13 cellular contexts compared by ENCODE assay signal in the genomic region with DNA sequence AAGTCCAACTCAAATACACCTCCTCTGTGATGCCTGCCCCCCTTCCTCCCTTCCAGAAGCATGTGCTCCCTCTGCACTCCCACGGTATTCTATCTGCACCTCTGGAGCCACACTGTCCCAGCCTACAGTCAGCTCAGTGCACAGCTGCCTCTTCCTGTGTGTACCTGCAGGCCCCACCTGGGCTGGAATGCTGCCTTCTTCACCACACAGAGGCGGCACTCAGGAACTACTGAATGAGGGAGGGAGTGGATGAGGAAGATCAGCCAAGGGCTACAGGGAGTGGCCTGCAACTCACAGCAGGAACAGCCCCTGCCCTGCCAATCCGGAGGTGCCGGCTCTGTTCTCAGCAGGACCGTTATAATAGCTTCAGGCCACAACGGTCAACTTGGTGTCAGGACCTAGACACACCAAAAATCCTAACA. TPM values are rescaled to one million over a fixed set of nuclear protein-coding genes. Genes with fewer than 3 reads are reported as not detected.
A peak's percentile ranks its signal among the peaks of the same experiment; 100 is the strongest.
DNase-seq lines count a peak whose midpoint lies in the region; ATAC-seq and TF ChIP-seq lines count a peak whose summit lies in the region.
"Had no signal": no experiment of that assay in that cellular context is flagged by ENCODE, and none has a peak within 500 bp of the region (broad histone marks: within the 10 kb centered on the region; RNA-seq: fewer than 3 reads in every experiment).

No MANE protein-coding gene starts in this region.

- peaks cover 20% of the 10 kb centered on the region for H3K4me1 ChIP-seq in adipocyte (ENCODE audit: control insufficient read depth, insufficient read depth, low read length)
- H3K4me1 ChIP-seq in prostate gland (replicated peaks): peaks cover 3% of the 10 kb centered on the region

- H3K9ac ChIP-seq in adipocyte (ENCODE audit: low read length): peak overlapping the region; percentile 17

- H3K27me3 ChIP-seq in adipocyte (replicated peaks; ENCODE audit: control insufficient read depth, insufficient read depth, low read length) (no peaks in the 10 kb centered on the region), prostate gland (replicated peaks; ENCODE audit: insufficient read depth) (no peaks in the 10 kb centered on the region)
- H3K27me3 ChIP-seq in CD4-positive, alpha-beta T cell (ENCODE audit: control insufficient read depth, insufficient read depth, low read length): no peaks in the 10 kb centered on the region

- H3K4me1 Mint-ChIP-seq in CD4-positive, alpha-beta T cell (ENCODE audit: low read depth): peaks cover 23% of the 10 kb centered on the region

- peaks cover 2% of the 10 kb centered on the region for H3K9me3 Mint-ChIP-seq in CD4-positive, alpha-beta T cell
- H3K9me3 Mint-ChIP-seq: stimulated activated naive CD8-positive, alpha-beta T cell treated with anti-CD3 and anti-CD28 coated beads, Interleukin-15, Interleukin-2, amounts not matched to agents 100 ng/mL and 50 ng/mL, for 24 hours had no signal

- H3K4me3 ChIP-seq in adipocyte (ENCODE audit: low read length) (no peak overlapping the region), prostate gland (no peak overlapping the region)

- no peaks in the 10 kb centered on the region for H3K27me3 Mint-ChIP-seq in CD4-positive, alpha-beta T cell

- POLR2A ChIA-PET in CD4-positive, alpha-beta T cell (lab: Charles Lee): interaction anchor here (2.6 kb wide), 1 partner anchor 11 kb away, joined by 11 read pairs; a partner anchor contains a TSS

- H3K4me3 Mint-ChIP-seq in CD4-positive, alpha-beta T cell: no peak overlapping the region
- H3K4me3 Mint-ChIP-seq: stimulated activated naive CD8-positive, alpha-beta T cell treated with anti-CD3 and anti-CD28 coated beads, Interleukin-15, Interleukin-2, amounts not matched to agents 100 ng/mL and 50 ng/mL, for 24 hours had no signal

- CTCF ChIA-PET in CD4-positive, alpha-beta T cell (lab: Charles Lee): no interaction called here

- H3K27ac Mint-ChIP-seq in CD4-positive, alpha-beta T cell: no peak overlapping the region
- H3K27ac Mint-ChIP-seq: activated T-helper 2 cell treated with anti-CD3 and anti-CD28 coated beads, Interferon-gamma antibody, Interleukin-2, Interleukin-4, amounts not matched to agents 10 μg/mL and 5 μg/mL and 100 μg/mL, durations not matched to agents 14 hours and 24 hours and 36 hours; stimulated activated naive CD8-positive, alpha-beta T cell treated with anti-CD3 and anti-CD28 coated beads, Interleukin-15, Interleukin-2, amounts not matched to agents 100 ng/mL and 50 ng/mL, for 24 hours had no signal

- DNase-seq in HT-29 (ENCODE audit: low spot score) (peak; percentile 33), adipocyte (ENCODE audit: low read depth) (no peak), left ventricle myocardium superior (no peak), prostate gland (ENCODE audit: low spot score) (peak; percentile 85), MV-4-11 (lab: John Stamatoyannopoulos, UW) (no peak)
- DNase-seq in CD4-positive, alpha-beta T cell: no peak
- DNase-seq in activated CD4-positive, alpha-beta T cell treated with anti-CD3 and anti-CD28 coated beads, Interleukin-2, amount 50 U/mL, for 48 hours: no peak
- DNase-seq: DMS79, NCI-H446, T1000 had no signal

- TF ChIP-seq CTCF in prostate gland (IDR thresholded peaks at IDR 0.05): no peak
- TF ChIP-seq CTCF in CD4-positive, alpha-beta T cell (IDR thresholded peaks at IDR 0.05): no peak

- H3K9me3 ChIP-seq in adipocyte (ENCODE audit: control insufficient read depth, low read length) (no peaks in the 10 kb centered on the region), prostate gland (no peaks in the 10 kb centered on the region)
- no peaks in the 10 kb centered on the region for H3K9me3 ChIP-seq in CD4-positive, alpha-beta T cell (ENCODE audit: control insufficient read depth, low read length)

- intact Hi-C loops in left ventricle myocardium superior (cut with micrococcal nuclease) (no loop called here), prostate gland (cut with DNase I) (loop anchor here (5.0 kb wide), 1 partner anchor 167 kb away; no protein-coding TSS in a partner anchor)
- intact Hi-C loops in CD4-positive, alpha-beta T cell (cut with DNase I, micrococcal nuclease): no loop called here

- H3K36me3 Mint-ChIP-seq in CD4-positive, alpha-beta T cell (ENCODE audit: low read depth): no peaks in the 10 kb centered on the region

- peak overlapping the region in 1 of 2 donors; percentile 54 for H3K27ac ChIP-seq in prostate gland
- no peak overlapping the region for H3K27ac ChIP-seq in CD4-positive, alpha-beta T cell (ENCODE audit: low read depth, low read length)

- peak; percentile 17 for TF ChIP-seq POLR2A in prostate gland (IDR thresholded peaks at IDR 0.05)

- ATAC-seq in left ventricle myocardium superior: peak; percentile 37
- no peak for ATAC-seq in HG02642 (IDR thresholded peaks at IDR 0.05; ENCODE audit: poor library complexity, unreplicated experiment)
- ATAC-seq in CD4-positive, alpha-beta T cell (ENCODE audit: poor library complexity): no peak

- H3K36me3 ChIP-seq in adipocyte (ENCODE audit: control insufficient read depth, insufficient read depth, low read length, severe bottlenecking): peaks cover 8% of the 10 kb centered on the region
- H3K36me3 ChIP-seq in prostate gland: no peaks in the 10 kb centered on the region

- under 1% methylated on average over 6 of the region's 6 CpGs for WGBS in prostate gland

RNA-seq across cellular contexts. Expression of a gene that starts 10.1 kb away (rescaled TPM):
- total RNA-seq in HT-29 (2014; rRNA removed; shearing (Covaris generic)): 2.9 and 3.7 TPM in 2 replicates
- total RNA-seq in left ventricle myocardium superior (7.7 TPM), prostate gland (10 to 100 TPM; 17.5 to 19.8 TPM)
- total RNA-seq in CD4-positive, alpha-beta T cell: 10 to 100 TPM in 1 of 2 experiments, 1 to 10 TPM in 1; 9.8 to 10.9 TPM

Comparison
In these comparisons a context has a peak if more than half of its experiments do, and no peak if none do; other contexts are left out.
1. DNase-seq: peak in HT-29 (single experiment) and prostate gland (single experiment); none in adipocyte (single experiment), left ventricle myocardium superior (single experiment), CD4-positive, alpha-beta T cell (0 of 10), activated CD4-positive, alpha-beta T cell treated with anti-CD3 and anti-CD28 coated beads, Interleukin-2, amount 50 U/mL, for 48 hours (0 of 2) and MV-4-11 (single experiment).